In the genomic region with DNA sequence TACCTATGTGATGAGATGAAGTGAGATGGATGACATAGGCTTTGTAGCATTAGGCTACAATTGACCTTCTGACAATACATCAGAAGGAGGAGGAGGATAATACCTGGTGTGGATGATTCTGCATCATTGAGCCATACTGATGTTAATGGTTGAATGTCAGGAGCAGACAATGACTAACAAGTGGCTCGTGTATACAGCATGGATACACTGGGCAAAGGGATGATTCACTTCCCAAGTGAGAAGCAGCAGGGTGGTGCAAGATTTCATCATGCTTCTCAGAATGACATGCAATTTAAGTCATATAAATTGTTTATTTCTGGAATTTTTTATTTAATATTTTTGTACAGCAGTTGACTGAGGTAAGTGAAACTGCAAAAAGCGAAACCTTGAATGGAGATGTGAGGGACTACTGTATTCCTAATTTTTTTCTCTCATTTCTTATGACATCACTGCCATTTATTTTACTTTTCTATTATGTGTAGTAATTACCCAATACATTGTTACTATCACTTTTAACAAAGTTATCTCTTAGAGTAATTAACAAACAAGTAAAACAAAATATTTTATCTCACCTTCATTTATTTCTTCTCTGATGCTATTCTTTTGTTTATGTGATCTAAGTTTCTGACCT, we compare ENCODE assay signal across 2 cellular contexts.
A peak's percentile ranks its signal among the peaks of the same experiment; 100 is the strongest.
TF ChIP-seq lines count a peak whose summit lies in the region.

No MANE protein-coding gene starts in this region.

TF ChIP-seq in IMR-90, 13 proteins besides CTCF, POLR2A, EP300 and RAD21:
- no peak for TF ChIP-seq MAZ (IDR thresholded peaks at IDR 0.05; ENCODE audit: borderline replicate concordance, low read depth, low read length)
- TF ChIP-seq MXI1 (IDR thresholded peaks at IDR 0.05; ENCODE audit: borderline replicate concordance, low read depth, low read length), result peak; percentile 62; the same call in 1 of the 2 replicates
- TF ChIP-seq BHLHE40 (IDR thresholded peaks at IDR 0.05; ENCODE audit: low read depth, low read length), result peak; percentile 82
- TF ChIP-seq CEBPB (IDR thresholded peaks at IDR 0.05; ENCODE audit: low read depth, low read length), result peak; percentile 98
- no peak for TF ChIP-seq RFX5 (IDR thresholded peaks at IDR 0.05; ENCODE audit: low read depth, low read length)
- TF ChIP-seq, protein P1, sequence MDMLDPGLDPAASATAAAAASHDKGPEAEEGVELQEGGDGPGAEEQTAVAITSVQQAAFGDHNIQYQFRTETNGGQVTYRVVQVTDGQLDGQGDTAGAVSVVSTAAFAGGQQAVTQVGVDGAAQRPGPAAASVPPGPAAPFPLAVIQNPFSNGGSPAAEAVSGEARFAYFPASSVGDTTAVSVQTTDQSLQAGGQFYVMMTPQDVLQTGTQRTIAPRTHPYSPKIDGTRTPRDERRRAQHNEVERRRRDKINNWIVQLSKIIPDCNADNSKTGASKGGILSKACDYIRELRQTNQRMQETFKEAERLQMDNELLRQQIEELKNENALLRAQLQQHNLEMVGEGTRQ (IDR thresholded peaks at IDR 0.05; ENCODE audit: low read depth, low read length), result no peak
- no peak for TF ChIP-seq MAFK (IDR thresholded peaks at IDR 0.05; ENCODE audit: low read depth, low read length)
- no peak for TF ChIP-seq CHD1 (IDR thresholded peaks at IDR 0.05; ENCODE audit: low read depth, low read length)
- TF ChIP-seq NFE2L2 (IDR thresholded peaks at IDR 0.05; ENCODE audit: low read depth, low read length), result peak; percentile 37; the same call in 1 of the 2 replicates
- TF ChIP-seq, protein P2, sequence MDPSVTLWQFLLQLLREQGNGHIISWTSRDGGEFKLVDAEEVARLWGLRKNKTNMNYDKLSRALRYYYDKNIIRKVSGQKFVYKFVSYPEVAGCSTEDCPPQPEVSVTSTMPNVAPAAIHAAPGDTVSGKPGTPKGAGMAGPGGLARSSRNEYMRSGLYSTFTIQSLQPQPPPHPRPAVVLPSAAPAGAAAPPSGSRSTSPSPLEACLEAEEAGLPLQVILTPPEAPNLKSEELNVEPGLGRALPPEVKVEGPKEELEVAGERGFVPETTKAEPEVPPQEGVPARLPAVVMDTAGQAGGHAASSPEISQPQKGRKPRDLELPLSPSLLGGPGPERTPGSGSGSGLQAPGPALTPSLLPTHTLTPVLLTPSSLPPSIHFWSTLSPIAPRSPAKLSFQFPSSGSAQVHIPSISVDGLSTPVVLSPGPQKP (IDR thresholded peaks at IDR 0.05; ENCODE audit: borderline replicate concordance, low read depth, low read length), result no peak
- TF ChIP-seq SMC3 (IDR thresholded peaks at IDR 0.05; ENCODE audit: low read depth, low read length), result no peak
- TF ChIP-seq FOS (IDR thresholded peaks at IDR 0.05; ENCODE audit: low read depth, low read length), result peak; percentile 92
- TF ChIP-seq RCOR1 (IDR thresholded peaks at IDR 0.05; ENCODE audit: insufficient replicate concordance, low read length), result no peak
TF ChIP-seq in IMR-90: peak in this region for 5.

TF ChIP-seq in GM12878, 131 proteins besides CTCF, POLR2A, EP300 and RAD21:
- TF ChIP-seq, protein P3, sequence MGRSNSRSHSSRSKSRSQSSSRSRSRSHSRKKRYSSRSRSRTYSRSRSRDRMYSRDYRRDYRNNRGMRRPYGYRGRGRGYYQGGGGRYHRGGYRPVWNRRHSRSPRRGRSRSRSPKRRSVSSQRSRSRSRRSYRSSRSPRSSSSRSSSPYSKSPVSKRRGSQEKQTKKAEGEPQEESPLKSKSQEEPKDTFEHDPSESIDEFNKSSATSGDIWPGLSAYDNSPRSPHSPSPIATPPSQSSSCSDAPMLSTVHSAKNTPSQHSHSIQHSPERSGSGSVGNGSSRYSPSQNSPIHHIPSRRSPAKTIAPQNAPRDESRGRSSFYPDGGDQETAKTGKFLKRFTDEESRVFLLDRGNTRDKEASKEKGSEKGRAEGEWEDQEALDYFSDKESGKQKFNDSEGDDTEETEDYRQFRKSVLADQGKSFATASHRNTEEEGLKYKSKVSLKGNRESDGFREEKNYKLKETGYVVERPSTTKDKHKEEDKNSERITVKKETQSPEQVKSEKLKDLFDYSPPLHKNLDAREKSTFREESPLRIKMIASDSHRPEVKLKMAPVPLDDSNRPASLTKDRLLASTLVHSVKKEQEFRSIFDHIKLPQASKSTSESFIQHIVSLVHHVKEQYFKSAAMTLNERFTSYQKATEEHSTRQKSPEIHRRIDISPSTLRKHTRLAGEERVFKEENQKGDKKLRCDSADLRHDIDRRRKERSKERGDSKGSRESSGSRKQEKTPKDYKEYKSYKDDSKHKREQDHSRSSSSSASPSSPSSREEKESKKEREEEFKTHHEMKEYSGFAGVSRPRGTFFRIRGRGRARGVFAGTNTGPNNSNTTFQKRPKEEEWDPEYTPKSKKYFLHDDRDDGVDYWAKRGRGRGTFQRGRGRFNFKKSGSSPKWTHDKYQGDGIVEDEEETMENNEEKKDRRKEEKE (IDR thresholded peaks at IDR 0.05), result no peak
- TF ChIP-seq PAX8 (IDR thresholded peaks at IDR 0.05) (no peak), SPI1 (IDR thresholded peaks at IDR 0.05; ENCODE audit: borderline replicate concordance, insufficient read depth, low read depth, low read length) (no peak), WRNIP1 (IDR thresholded peaks at IDR 0.05; ENCODE audit: borderline replicate concordance, low read depth, low read length) (no peak)
- TF ChIP-seq, protein P4, sequence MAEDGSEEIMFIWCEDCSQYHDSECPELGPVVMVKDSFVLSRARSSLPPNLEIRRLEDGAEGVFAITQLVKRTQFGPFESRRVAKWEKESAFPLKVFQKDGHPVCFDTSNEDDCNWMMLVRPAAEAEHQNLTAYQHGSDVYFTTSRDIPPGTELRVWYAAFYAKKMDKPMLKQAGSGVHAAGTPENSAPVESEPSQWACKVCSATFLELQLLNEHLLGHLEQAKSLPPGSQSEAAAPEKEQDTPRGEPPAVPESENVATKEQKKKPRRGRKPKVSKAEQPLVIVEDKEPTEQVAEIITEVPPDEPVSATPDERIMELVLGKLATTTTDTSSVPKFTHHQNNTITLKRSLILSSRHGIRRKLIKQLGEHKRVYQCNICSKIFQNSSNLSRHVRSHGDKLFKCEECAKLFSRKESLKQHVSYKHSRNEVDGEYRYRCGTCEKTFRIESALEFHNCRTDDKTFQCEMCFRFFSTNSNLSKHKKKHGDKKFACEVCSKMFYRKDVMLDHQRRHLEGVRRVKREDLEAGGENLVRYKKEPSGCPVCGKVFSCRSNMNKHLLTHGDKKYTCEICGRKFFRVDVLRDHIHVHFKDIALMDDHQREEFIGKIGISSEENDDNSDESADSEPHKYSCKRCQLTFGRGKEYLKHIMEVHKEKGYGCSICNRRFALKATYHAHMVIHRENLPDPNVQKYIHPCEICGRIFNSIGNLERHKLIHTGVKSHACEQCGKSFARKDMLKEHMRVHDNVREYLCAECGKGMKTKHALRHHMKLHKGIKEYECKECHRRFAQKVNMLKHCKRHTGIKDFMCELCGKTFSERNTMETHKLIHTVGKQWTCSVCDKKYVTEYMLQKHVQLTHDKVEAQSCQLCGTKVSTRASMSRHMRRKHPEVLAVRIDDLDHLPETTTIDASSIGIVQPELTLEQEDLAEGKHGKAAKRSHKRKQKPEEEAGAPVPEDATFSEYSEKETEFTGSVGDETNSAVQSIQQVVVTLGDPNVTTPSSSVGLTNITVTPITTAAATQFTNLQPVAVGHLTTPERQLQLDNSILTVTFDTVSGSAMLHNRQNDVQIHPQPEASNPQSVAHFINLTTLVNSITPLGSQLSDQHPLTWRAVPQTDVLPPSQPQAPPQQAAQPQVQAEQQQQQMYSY (CRISPR knock-in tag; IDR thresholded peaks at IDR 0.05), result no peak
